Comparison of ENCODE assay signal across 24 cellular contexts in genomic region chr1:171941920-171942319, GRCh38.
"Had no signal": no experiment of that assay in that cellular context is flagged by ENCODE, and none has a peak within 500 bp of the region (broad histone marks: within the 10 kb centered on the region; RNA-seq: fewer than 3 reads in every experiment).

No MANE protein-coding gene starts in this region.

- H3K9me3 ChIP-seq: neutrophil, pancreas, prostate gland, right lobe of liver, sigmoid colon, stomach, thoracic aorta, thyroid gland, tibial nerve, upper lobe of left lung, vagina had no signal

- H3K4me1 ChIP-seq: pancreas, prostate gland, right lobe of liver, sigmoid colon, stomach, thyroid gland, tibial nerve, vagina had no signal

- DNase-seq: naive thymus-derived CD8-positive, alpha-beta T cell; nephron progenitor cell; nucleus accumbens; pancreas; right cardiac atrium; right lobe of liver; sigmoid colon; small intestine; stimulated activated CD4-positive, alpha-beta T cell treated with anti-CD3 and anti-CD28 coated beads, Interleukin-15, amount 100 ng/mL, for 24 hours; stimulated activated CD4-positive, alpha-beta T cell treated with anti-CD3 and anti-CD28 coated beads, Interleukin-2, amount 100 ng/mL, for 24 hours; stimulated activated CD4-positive, alpha-beta T cell treated with anti-CD3 and anti-CD28 coated beads, Interleukin-2, amount 100 ng/mL, for 48 hours; stimulated activated CD4-positive, alpha-beta T cell treated with anti-CD3 and anti-CD28 coated beads, Interleukin-4, amount 100 ng/mL, for 24 hours; stimulated activated naive B cell treated with anti-CD40 and anti-IgM and Interleukin-4, amounts not matched to agents 10 μg/mL and 1 μg/mL and 100 μg/mL, for 72 hours; stimulated activated naive CD4-positive, alpha-beta T cell treated with Interleukin-2 at 50 U/mL for 16 hours; stomach; thyroid gland; trophoblast cell; upper lobe of left lung had no signal

- H3K27ac ChIP-seq: neutrophil, pancreas, prostate gland, right lobe of liver, sigmoid colon, stomach, thoracic aorta, thyroid gland, tibial nerve, upper lobe of left lung, vagina had no signal

- H3K4me3 ChIP-seq: pancreas, prostate gland, right lobe of liver, sigmoid colon, stomach, thoracic aorta, thyroid gland, tibial nerve, upper lobe of left lung, vagina had no signal

- H3K36me3 ChIP-seq: neutrophil, pancreas, prostate gland, right lobe of liver, sigmoid colon, stomach, thoracic aorta, thyroid gland, tibial nerve, upper lobe of left lung, vagina had no signal

- FAIRE-seq: pancreas, small intestine, urothelium cell line had no signal
